6 cellular contexts compared by ENCODE assay signal in the genomic region with DNA sequence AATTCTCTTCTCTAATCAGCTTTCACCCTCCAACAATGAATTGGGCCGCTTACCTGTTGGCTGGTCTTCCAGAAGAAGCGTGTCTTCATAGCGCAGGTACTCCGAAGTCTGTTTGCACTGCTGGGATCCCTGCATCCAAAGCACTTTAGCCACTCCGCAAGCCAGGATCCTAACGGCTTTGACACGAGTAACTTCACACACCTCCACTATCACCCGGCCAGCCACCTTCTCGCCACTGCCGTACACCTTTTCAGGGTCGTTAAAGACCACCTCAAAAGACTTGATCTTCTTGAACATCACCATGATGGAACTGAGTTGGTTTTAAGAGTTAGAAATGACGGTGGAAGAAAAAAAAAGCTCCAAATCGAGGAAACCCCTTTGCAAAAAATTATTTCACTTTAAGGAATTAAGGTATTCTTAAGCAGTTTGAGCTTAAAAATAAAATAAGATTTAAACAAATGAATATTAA. TPM values are rescaled to one million over a fixed set of nuclear protein-coding genes. Genes with fewer than 3 reads are reported as not detected.
DNase-seq lines count a peak whose midpoint lies in the region; TF ChIP-seq lines count a peak whose summit lies in the region.

No MANE protein-coding gene starts in this region.

- H3K4me3 ChIP-seq in BJ (ENCODE audit: low read depth, low read length) (peak overlapping the region; percentile 56), hepatocyte (peak overlapping the region; percentile 88), uterus (peak overlapping the region; percentile 60 to 85)

- H3K27ac ChIP-seq in RWPE1, result peak overlapping the region; percentile 92
- peak overlapping the region; percentile 81 for H3K27ac ChIP-seq in hepatocyte
- peak overlapping the region; percentile 96 to 100 for H3K27ac ChIP-seq in uterus

- H4K20me1 ChIP-seq in hepatocyte (ENCODE audit: insufficient read depth, poor library complexity, severe bottlenecking), result peaks cover 36% of the 10 kb centered on the region

- DNase-seq in BJ (ENCODE audit: low read depth), result no peak
- no peak for DNase-seq in RWPE1 (ENCODE audit: low spot score)
- DNase-seq in hepatocyte (ENCODE audit: low spot score), result no peak
- DNase-seq in uterus, result peak; percentile 31 to 46
- no peak for DNase-seq in globus pallidus (ENCODE audit: low spot score)
- DNase-seq in inferior parietal cortex (ENCODE audit: extremely low spot score), result no peak

- CTCF ChIA-PET in BJ (lab: Yijun Ruan, JAX), result interaction anchor here (0.5 to 12.4 kb wide), 4 partner anchors 12 to 104 kb away, joined by 3 to 117 read pairs (median 4); no protein-coding TSS in a partner anchor
- CTCF ChIA-PET in RWPE1 (lab: Yijun Ruan, JAX), result interaction anchor here (0.9 kb wide), 1 partner anchor 10 kb away, joined by 3 read pairs; no protein-coding TSS in a partner anchor

- no peaks in the 10 kb centered on the region for H3K9me3 ChIP-seq in hepatocyte (ENCODE audit: low read depth)
- H3K9me3 ChIP-seq in uterus, result no peaks in the 10 kb centered on the region

- H2AFZ ChIP-seq in hepatocyte, result no peak overlapping the region

- intact Hi-C loops in uterus (cut with DNase I; ENCODE audit: low total_unique reads), result no loop called here

- H3K9me2 ChIP-seq in hepatocyte (replicated peaks; ENCODE audit: insufficient read depth), result no peaks in the 10 kb centered on the region

- peak overlapping the region; percentile 84 for H3K4me2 ChIP-seq in hepatocyte

- under 1% methylated on average over 13 of the region's 13 CpGs for WGBS in hepatocyte (ENCODE audit: low lambda C conversion rate, missing lambda C conversion rate)

- POLR2A ChIA-PET in BJ (lab: Charles Lee), result interaction anchor here (0.6 to 1.0 kb wide), 3 partner anchors 15 to 42 kb away, joined by 4 to 9 read pairs (median 4); no protein-coding TSS in a partner anchor
- POLR2A ChIA-PET in RWPE1 (lab: Yijun Ruan, JAX; ENCODE audit: low non-redundant PET), result no interaction called here

- TF ChIP-seq POLR2A in uterus (IDR thresholded peaks at IDR 0.05), result no peak

- TF ChIP-seq CTCF in BJ (IDR thresholded peaks at IDR 0.05; ENCODE audit: insufficient read depth, low read depth, low read length) (no peak), RWPE1 (conservative IDR thresholded peaks at IDR 0.05; ENCODE audit: low read depth) (no peak), hepatocyte (IDR thresholded peaks at IDR 0.05; ENCODE audit: poor library complexity) (no peak), uterus (IDR thresholded peaks at IDR 0.05) (no peak)

- H3K27me3 ChIP-seq in BJ (ENCODE audit: control insufficient read depth, insufficient read depth, low read length) (no peaks in the 10 kb centered on the region), hepatocyte (no peaks in the 10 kb centered on the region), uterus (no peaks in the 10 kb centered on the region)

- H3K36me3 ChIP-seq in BJ (ENCODE audit: control insufficient read depth, insufficient read depth, low read length) (peaks cover 21% of the 10 kb centered on the region), hepatocyte (replicated peaks; ENCODE audit: insufficient read depth, low read depth) (peaks cover 6% of the 10 kb centered on the region), uterus (peaks cover 0 to 3% of the 10 kb centered on the region in 2 donors)

- H3K79me2 ChIP-seq in hepatocyte, result peaks cover 41% of the 10 kb centered on the region

- H3K4me1 ChIP-seq in hepatocyte (ENCODE audit: insufficient read depth) (peaks cover 21% of the 10 kb centered on the region), uterus (peaks cover 4% of the 10 kb centered on the region in 2 donors)

RNA-seq across cellular contexts. Expression of gene TXNIP, which starts 0.4 kb away (rescaled TPM):
- polyA plus RNA-seq in BJ (2011; rRNA removed) (212 and 258 TPM in 2 replicates), hepatocyte (75.3 and 85.0 TPM in 2 replicates)
- 165 and 309 TPM in 2 replicates for polyA minus RNA-seq in BJ (2011; rRNA and poly(A)+ RNA removed)
- total RNA-seq in hepatocyte (160 TPM in 2 replicates), uterus (1,000 to 10,000 TPM in 3 of 4 donors, 100 to 1,000 TPM in 1; 731 to 1,940 (median 1,478) TPM)

RNA-seq across cellular contexts. Expression of gene HJV, which starts 25.5 kb away (rescaled TPM):
- polyA plus RNA-seq in BJ (2011; rRNA removed), result not detected in 2 replicates
- not detected in 2 replicates for polyA minus RNA-seq in BJ (2011; rRNA and poly(A)+ RNA removed)
- 5.7 and 6.7 TPM in 2 replicates for total RNA-seq in hepatocyte
- 1.00 and 3.0 TPM in 2 replicates for polyA plus RNA-seq in hepatocyte
- not detected for total RNA-seq in uterus

RNA-seq across cellular contexts. Expression of gene POLR3GL, which starts 31.5 kb away (rescaled TPM):
- polyA plus RNA-seq in BJ (2011; rRNA removed), result 13.2 and 19.2 TPM in 2 replicates
- 6.6 and 8.6 TPM in 2 replicates for polyA minus RNA-seq in BJ (2011; rRNA and poly(A)+ RNA removed)
- total RNA-seq in hepatocyte, result 10.5 and 15.6 TPM in 2 replicates
- 27.2 and 27.3 TPM in 2 replicates for polyA plus RNA-seq in hepatocyte
- total RNA-seq in uterus, result 10 to 100 TPM in 2 of 4 donors, 1 to 10 TPM in 2; 3.3 to 28.1 (median 8.6) TPM

RNA-seq across cellular contexts. Expression of gene ANKRD34A, which starts 31.6 kb away (rescaled TPM):
- polyA plus RNA-seq in BJ (2011; rRNA removed) (1.3 and 1.4 TPM in 2 replicates), hepatocyte (0.76 and 0.83 TPM in 2 replicates)
- polyA minus RNA-seq in BJ (2011; rRNA and poly(A)+ RNA removed), result 1.5 TPM in 2 replicates
- total RNA-seq in hepatocyte (0.28 and 0.90 TPM in 2 replicates), uterus (1 to 10 TPM in 1 of 4 donors, under 1 TPM in 3; 0.26 to 5.0 (median 0.61) TPM)

RNA-seq across cellular contexts. Expression of gene LIX1L, which starts 38.2 kb away (rescaled TPM):
- polyA plus RNA-seq in BJ (2011; rRNA removed), result 35.1 and 42.1 TPM in 2 replicates
- 22.7 and 23.4 TPM in 2 replicates for polyA minus RNA-seq in BJ (2011; rRNA and poly(A)+ RNA removed)
- total RNA-seq in hepatocyte, result 14.0 and 17.9 TPM in 2 replicates
- polyA plus RNA-seq in hepatocyte, result 15.3 and 16.3 TPM in 2 replicates
- total RNA-seq in uterus, result 10 to 100 TPM; 12.3 to 69.0 (median 32.2) TPM

Comparison
In these comparisons a context has a peak if more than half of its experiments do, and no peak if none do; other contexts are left out.
1. DNase-seq: peak in uterus (2 of 2); none in BJ (single experiment), RWPE1 (single experiment), hepatocyte (single experiment), globus pallidus (single experiment) and inferior parietal cortex (single experiment).
2. Peak in every context shown above with its lines, with median percentiles within 50 percentile points of each other: H3K4me3 ChIP-seq and H3K27ac ChIP-seq.